Comparison of ENCODE assay signal across 10 cellular contexts in the genomic region with DNA sequence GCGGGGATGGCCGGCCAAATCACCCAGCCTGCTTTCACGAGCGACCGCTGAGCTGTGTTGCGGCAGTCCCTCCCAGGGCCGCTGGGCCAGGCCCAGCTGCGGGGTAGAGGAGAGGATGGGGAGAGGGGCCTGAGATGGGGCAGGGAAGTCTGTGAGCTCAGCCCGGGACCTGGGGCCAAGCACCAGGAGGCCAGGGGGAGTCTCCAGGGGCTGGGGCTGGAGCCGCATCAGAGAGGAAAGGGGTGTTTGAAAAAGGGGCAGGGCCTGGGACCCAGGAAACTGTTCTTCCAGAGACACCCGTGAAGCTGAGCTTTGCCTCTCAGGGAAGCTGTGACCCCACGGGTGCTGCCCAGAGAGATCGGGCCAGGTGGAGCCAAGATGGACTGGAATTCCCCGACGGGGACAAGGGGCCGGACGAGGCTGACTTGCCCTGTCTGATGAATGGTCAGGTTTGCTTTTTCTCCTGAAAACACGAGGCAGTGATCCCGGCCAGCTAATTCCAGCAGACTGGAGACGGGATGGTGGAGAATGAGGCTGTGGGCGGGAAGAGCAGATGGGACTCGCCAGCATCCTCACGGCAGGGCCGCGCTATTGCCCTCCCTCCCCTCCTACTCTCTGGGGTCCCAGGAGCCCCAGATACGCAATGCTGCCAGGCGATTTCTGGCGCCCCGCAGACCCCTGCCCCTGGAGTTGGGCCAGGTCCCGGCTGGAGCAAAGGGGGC. TPM values are rescaled to one million over a fixed set of nuclear protein-coding genes. Genes with fewer than 3 reads are reported as not detected.
DNase-seq lines count a peak whose midpoint lies in the region; TF ChIP-seq lines count a peak whose summit lies in the region.
"Had no signal": no experiment of that assay in that cellular context is flagged by ENCODE, and none has a peak within 500 bp of the region (broad histone marks: within the 10 kb centered on the region; RNA-seq: fewer than 3 reads in every experiment).

No MANE protein-coding gene starts in this region.

- H3K9me3 ChIP-seq in mesenchymal stem cell (ENCODE audit: control insufficient read depth, low read length) (no peaks in the 10 kb centered on the region), transverse colon (no peaks in the 10 kb centered on the region)

- peak overlapping the region; percentile 96 for H2BK15ac ChIP-seq in mesenchymal stem cell (ENCODE audit: low read depth, poor library complexity, severe bottlenecking)

- peak overlapping the region; percentile 99 for H4K8ac ChIP-seq in mesenchymal stem cell (ENCODE audit: low read length)

- peak overlapping the region; percentile 99 to 100 for H3K18ac ChIP-seq in mesenchymal stem cell (ENCODE audit: low read depth in 1 of 2, low read length in 2 of 2)

- no peak for TF ChIP-seq CTCF in choroid plexus epithelial cell (conservative IDR thresholded peaks at IDR 0.05; ENCODE audit: low read depth, low read length)
- TF ChIP-seq CTCF in transverse colon (IDR thresholded peaks at IDR 0.05) = no peak

- no peak overlapping the region for H3K4me2 ChIP-seq in mesenchymal stem cell (ENCODE audit: low read length, poor library complexity, severe bottlenecking)

- H2AK5ac ChIP-seq in mesenchymal stem cell (ENCODE audit: low read length, severe bottlenecking) = peak overlapping the region; percentile 97

- H2AFZ ChIP-seq in mesenchymal stem cell (ENCODE audit: low read depth, low read length) = no peak overlapping the region

- intact Hi-C loops in transverse colon (cut with DNase I; ENCODE audit: low total_unique reads) = no loop called here

- H2BK5ac ChIP-seq in mesenchymal stem cell (ENCODE audit: low read depth, low read length, poor library complexity, severe bottlenecking) = peak overlapping the region; percentile 99

- H3K4me3 ChIP-seq in choroid plexus epithelial cell (ENCODE audit: low read depth, low read length) = no peak overlapping the region
- H3K4me3 ChIP-seq in mesenchymal stem cell (ENCODE audit: insufficient read depth in 1 of 2, low read depth in 1 of 2, low read length in 2 of 2) = peak overlapping the region in 1 of 2 experiments; percentile 57
- H3K4me3 ChIP-seq in transverse colon = no peak overlapping the region

- in situ Hi-C loops in transverse colon (cut with MboI; ENCODE audit: low pct_ligation_motif_present in 1 of 4, low pct_unique_long_range_greater_than_20kb in 1 of 4, low sequenced_read_pairs in 3 of 4) = no loop called here

- H3K4me1 ChIP-seq in mesenchymal stem cell (ENCODE audit: control insufficient read depth, insufficient read depth, low read depth, low read length) (peaks cover 64% of the 10 kb centered on the region), transverse colon (peaks cover 4 to 21% (median 7%) of the 10 kb centered on the region in 4 donors)

- DNase-seq in DMS 273 (lab: John Stamatoyannopoulos, UW; ENCODE audit: unreplicated experiment) = peak; percentile 26
- no peak for DNase-seq in DMS 273 treated with DMSO at 0.1 percent for 48 hours (lab: John Stamatoyannopoulos, UW)
- DNase-seq in choroid plexus epithelial cell (ENCODE audit: low read depth) = peak; percentile 61
- peak; percentile 84 for DNase-seq in mesenchymal stem cell
- no peak for DNase-seq in transverse colon
- no peak for DNase-seq in inferior parietal cortex (ENCODE audit: extremely low spot score)
- no peak for DNase-seq in NCI-H1092 treated with DMSO at 0.1 percent for 48 hours (lab: John Stamatoyannopoulos, UW)
- no peak for DNase-seq in NCI-H2227 treated with DMSO at 0.1 percent for 48 hours (lab: John Stamatoyannopoulos, UW)
- DNase-seq: NCI-H774 had no signal

- WGBS in mesenchymal stem cell = 40% methylated on average over 29 of the region's 30 CpGs
- 62% methylated on average over 27 of the region's 30 CpGs; no CpG with 5 or more reads in 1 of the 2 donors for WGBS in transverse colon (ENCODE audit: low coverage in 1 of 2), 2 donors

- H2BK120ac ChIP-seq in mesenchymal stem cell (ENCODE audit: low read depth, low read length) = peak overlapping the region; percentile 100

- peak overlapping the region; percentile 89 for H3K9ac ChIP-seq in mesenchymal stem cell (ENCODE audit: low read length)

- H4K91ac ChIP-seq in mesenchymal stem cell (ENCODE audit: low read length) = peak overlapping the region; percentile 100

- H3K27me3 ChIP-seq in mesenchymal stem cell (ENCODE audit: control insufficient read depth in 1 of 2, insufficient read depth in 1 of 2, low read length in 2 of 2) (no peaks in the 10 kb centered on the region), transverse colon (no peaks in the 10 kb centered on the region)

- H3K4ac ChIP-seq in mesenchymal stem cell (ENCODE audit: low read depth in 1 of 2, low read length in 2 of 2) = peak overlapping the region; percentile 91 to 100

- peaks cover 3% of the 10 kb centered on the region for H3K79me1 ChIP-seq in mesenchymal stem cell (replicated peaks; ENCODE audit: low read length, poor library complexity, severe bottlenecking)

- TF ChIP-seq EP300 in transverse colon (IDR thresholded peaks at IDR 0.05; ENCODE audit: low read depth) = no peak

- peak overlapping the region; percentile 98 to 100 for H2BK12ac ChIP-seq in mesenchymal stem cell (ENCODE audit: low read length in 2 of 2)

- H3K27ac ChIP-seq in mesenchymal stem cell (ENCODE audit: low read length, poor library complexity, severe bottlenecking) = peak overlapping the region; percentile 99
- peak overlapping the region; percentile 87 to 90 (median 88) for H3K27ac ChIP-seq in transverse colon
- H3K27ac ChIP-seq: 22Rv1 had no signal

- TF ChIP-seq POLR2A in transverse colon (IDR thresholded peaks at IDR 0.05) = no peak

- H3K23ac ChIP-seq in mesenchymal stem cell (ENCODE audit: low read length in 2 of 2) = peak overlapping the region; percentile 37 to 93

- H3K36me3 ChIP-seq in mesenchymal stem cell (ENCODE audit: control insufficient read depth in 1 of 2, insufficient read depth in 2 of 2, low read depth in 1 of 2, low read length in 2 of 2) (no peaks in the 10 kb centered on the region), transverse colon (no peaks in the 10 kb centered on the region)

- H3K14ac ChIP-seq in mesenchymal stem cell (ENCODE audit: low read length in 2 of 2) = peak overlapping the region in 1 of 2 experiments; percentile 72

RNA-seq across cellular contexts. Expression of gene COL18A1, which starts 40.3 kb away (rescaled TPM):
- polyA plus RNA-seq in mesenchymal stem cell (2013, experiment 1 of 2) = 330 TPM
- polyA plus RNA-seq in mesenchymal stem cell (2013, experiment 2 of 2) = 322 TPM
- total RNA-seq in transverse colon = 100 to 1,000 TPM in 1 of 4 donors, 10 to 100 TPM in 3; 19.3 to 121 (median 23.3) TPM

Comparison
In these comparisons a context has a peak if more than half of its experiments do, and no peak if none do; other contexts are left out.
1. DNase-seq: peak in DMS 273 (single experiment), choroid plexus epithelial cell (single experiment) and mesenchymal stem cell (single experiment); none in DMS 273 treated with DMSO at 0.1 percent for 48 hours (single experiment), transverse colon (single experiment), inferior parietal cortex (single experiment), NCI-H1092 treated with DMSO at 0.1 percent for 48 hours (single experiment) and NCI-H2227 treated with DMSO at 0.1 percent for 48 hours (single experiment).